Comparison of ENCODE assay signal across 15 cellular contexts in the genomic region with DNA sequence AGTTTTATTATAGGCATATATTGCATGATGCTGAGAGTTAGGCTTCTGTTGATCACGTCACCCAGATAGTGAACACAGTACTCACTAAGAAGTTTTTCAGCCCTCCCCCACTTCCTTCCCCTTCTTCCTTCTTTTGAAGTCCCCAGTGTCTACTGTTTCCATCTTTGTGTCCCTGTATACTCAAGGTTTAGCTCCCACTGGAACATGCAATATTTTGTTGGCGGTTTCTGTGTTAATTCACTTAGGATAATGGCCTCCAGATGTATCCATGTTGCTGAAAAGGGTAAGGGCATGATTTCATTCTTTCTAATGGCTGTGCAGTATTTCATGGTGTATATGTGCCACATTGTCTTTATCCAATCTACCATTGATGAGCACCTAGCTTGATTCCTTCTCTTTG.
"Had no signal": no experiment of that assay in that cellular context is flagged by ENCODE, and none has a peak within 500 bp of the region (broad histone marks: within the 10 kb centered on the region; RNA-seq: fewer than 3 reads in every experiment).

No MANE protein-coding gene starts in this region.

- H3K4me3 ChIP-seq: right lobe of liver, suprapubic skin, upper lobe of left lung had no signal

- H3K27me3 ChIP-seq: right lobe of liver, suprapubic skin, upper lobe of left lung had no signal

- H3K27ac ChIP-seq: right lobe of liver, suprapubic skin, upper lobe of left lung had no signal

- ATAC-seq: activated CD8-positive, alpha-beta T cell treated with anti-CD3 and anti-CD28 coated beads, Interleukin-2, amount 10 ng/mL, durations not matched to agents 7 days and 5 days; right lobe of liver had no signal

- H3K36me3 ChIP-seq: right lobe of liver, suprapubic skin, upper lobe of left lung had no signal

- H3K27me3 Mint-ChIP-seq: activated B cell treated with CpG ODN at 0.5 μM for 24 hours; activated CD4-positive, alpha-beta T cell treated with anti-CD3 and anti-CD28 coated beads, Interleukin-2, amount 10 ng/mL, durations not matched to agents 24 days and 14 days; dendritic cell treated with granulocyte-macrophage colony-stimulating factor and Interleukin-4, amounts not matched to agents 40 ng/mL and 50 ng/mL, for 4 days; stimulated activated naive CD8-positive, alpha-beta T cell treated with anti-CD3 and anti-CD28 coated beads, Interleukin-15, Interleukin-2, amounts not matched to agents 100 ng/mL and 50 ng/mL, for 24 hours had no signal

- H3K9me3 ChIP-seq: right lobe of liver, suprapubic skin, upper lobe of left lung had no signal

- H3K27ac Mint-ChIP-seq: activated B cell treated with CpG ODN at 0.5 μM for 24 hours; activated CD4-positive, alpha-beta T cell treated with anti-CD3 and anti-CD28 coated beads, Interleukin-2, amount 10 ng/mL, durations not matched to agents 24 days and 14 days; activated CD8-positive, alpha-beta T cell treated with anti-CD3 and anti-CD28 coated beads, Interleukin-2, amount 10 ng/mL, durations not matched to agents 7 days and 5 days; activated T-helper 1 cell treated with anti-CD3 and anti-CD28 coated beads, Interleukin-12 subunit alpha, Interleukin-12 subunit beta, Interleukin-2, Interleukin-4 antibody, amounts not matched to agents 30 ng/mL and 10 ng/mL and 1 ng/mL, durations not matched to agents 14 hours and 24 hours and 36 hours; dendritic cell treated with granulocyte-macrophage colony-stimulating factor and Interleukin-4, amounts not matched to agents 40 ng/mL and 50 ng/mL, for 4 days; immature natural killer cell; stimulated activated naive CD8-positive, alpha-beta T cell treated with anti-CD3 and anti-CD28 coated beads, Interleukin-15, Interleukin-2, amounts not matched to agents 100 ng/mL and 50 ng/mL, for 24 hours had no signal

- H3K4me1 ChIP-seq: right lobe of liver, suprapubic skin, upper lobe of left lung had no signal

- H3K4me1 Mint-ChIP-seq: activated B cell treated with CpG ODN at 0.5 μM for 24 hours; activated CD4-positive, alpha-beta T cell treated with anti-CD3 and anti-CD28 coated beads, Interleukin-2, amount 10 ng/mL, durations not matched to agents 24 days and 14 days; immature natural killer cell had no signal

- DNase-seq: activated B cell treated with CpG ODN at 0.5 μM for 24 hours; activated CD4-positive, alpha-beta T cell treated with anti-CD3 and anti-CD28 coated beads, Interleukin-2, amount 10 ng/mL, durations not matched to agents 24 days and 14 days; activated CD8-positive, alpha-beta memory T cell treated with anti-CD3 and anti-CD28 coated beads, Interleukin-2, amount 50 U/mL, for 48 hours; activated CD8-positive, alpha-beta T cell treated with anti-CD3 and anti-CD28 coated beads, Interleukin-2, amount 10 ng/mL, durations not matched to agents 7 days and 5 days; activated naive CD4-positive, alpha-beta T cell; aorta; effector memory CD4-positive, alpha-beta T cell; head of caudate nucleus; immature natural killer cell; right lobe of liver; upper lobe of left lung had no signal

- H3K4me3 Mint-ChIP-seq: activated B cell treated with CpG ODN at 0.5 μM for 24 hours; activated CD4-positive, alpha-beta T cell treated with anti-CD3 and anti-CD28 coated beads, Interleukin-2, amount 10 ng/mL, durations not matched to agents 24 days and 14 days; activated CD8-positive, alpha-beta T cell treated with anti-CD3 and anti-CD28 coated beads, Interleukin-2, amount 10 ng/mL, durations not matched to agents 7 days and 5 days; activated T-helper 1 cell treated with anti-CD3 and anti-CD28 coated beads, Interleukin-12 subunit alpha, Interleukin-12 subunit beta, Interleukin-2, Interleukin-4 antibody, amounts not matched to agents 30 ng/mL and 10 ng/mL and 1 ng/mL, durations not matched to agents 14 hours and 24 hours and 36 hours; dendritic cell treated with granulocyte-macrophage colony-stimulating factor and Interleukin-4, amounts not matched to agents 40 ng/mL and 50 ng/mL, for 4 days; immature natural killer cell; stimulated activated naive CD8-positive, alpha-beta T cell treated with anti-CD3 and anti-CD28 coated beads, Interleukin-15, Interleukin-2, amounts not matched to agents 100 ng/mL and 50 ng/mL, for 24 hours had no signal

- H3K9me3 Mint-ChIP-seq: activated CD4-positive, alpha-beta T cell treated with anti-CD3 and anti-CD28 coated beads, Interleukin-2, amount 10 ng/mL, durations not matched to agents 24 days and 14 days had no signal

- H3K36me3 Mint-ChIP-seq: immature natural killer cell had no signal
